Comparison of ENCODE assay signal across 33 cellular contexts in genomic region chr4:4930677-4931076, GRCh38.
"Had no signal": no experiment of that assay in that cellular context is flagged by ENCODE, and none has a peak within 500 bp of the region (broad histone marks: within the 10 kb centered on the region; RNA-seq: fewer than 3 reads in every experiment).

No MANE protein-coding gene starts in this region.

- H3K36me3 Mint-ChIP-seq: activated CD4-positive, alpha-beta memory T cell treated with anti-CD3 and anti-CD28 coated beads for 36 hours; activated CD8-positive, alpha-beta memory T cell treated with anti-CD3 and anti-CD28 coated beads, Interleukin-2, amount 10 ng/mL, durations not matched to agents 7 days and 5 days; activated naive CD4-positive, alpha-beta T cell treated with anti-CD3 and anti-CD28 coated beads, Interleukin-2, amount 50 U/mL, for 24 hours; activated naive CD8-positive, alpha-beta T cell treated with anti-CD3 and anti-CD28 coated beads for 36 hours had no signal

- DNase-seq: activated B cell treated with CpG ODN at 0.5 μM for 24 hours; activated CD4-positive, alpha-beta memory T cell treated with anti-CD3 and anti-CD28 coated beads for 36 hours; activated CD4-positive, alpha-beta T cell treated with anti-CD3 and anti-CD28 coated beads for 48 hours; activated CD8-positive, alpha-beta memory T cell treated with anti-CD3 and anti-CD28 coated beads, Interleukin-2, amount 10 ng/mL, durations not matched to agents 7 days and 5 days; activated CD8-positive, alpha-beta memory T cell treated with anti-CD3 and anti-CD28 coated beads, Interleukin-2, amount 50 U/mL, for 4 hours; activated CD8-positive, alpha-beta T cell treated with anti-CD3 and anti-CD28 coated beads, Interleukin-2, amount 10 ng/mL, durations not matched to agents 7 days and 5 days; activated effector memory CD4-positive, alpha-beta T cell treated with anti-CD3 and anti-CD28 coated beads, Interleukin-2, amount 50 U/mL, for 16 hours; activated naive CD4-positive, alpha-beta T cell treated with anti-CD3 and anti-CD28 coated beads for 36 hours; activated naive CD8-positive, alpha-beta T cell treated with anti-CD3 and anti-CD28 coated beads for 36 hours; activated naive CD8-positive, alpha-beta T cell treated with anti-CD3 and anti-CD28 coated beads, Interleukin-2, amount 50 U/mL, for 24 hours; activated T-cell treated with anti-CD3 and anti-CD28 coated beads, Interleukin-2, amount 50 U/mL, for 1 hour; activated T-cell treated with anti-CD3 and anti-CD28 coated beads, Interleukin-2, amount 50 U/mL, for 48 hours; adrenal gland; amygdala; aorta; body of pancreas; caudate nucleus; cortex of kidney; dermis blood vessel endothelial cell; effector CD8-positive, alpha-beta T cell; erythroblast; foreskin melanocyte; T-helper 1 cell; T-helper 17 cell; T1000; WERI-Rb-1 had no signal

- H3K9me3 ChIP-seq: adrenal gland, body of pancreas, esophagus muscularis mucosa, gastroesophageal sphincter had no signal

- H3K36me3 ChIP-seq: adrenal gland, esophagus muscularis mucosa, gastroesophageal sphincter, WERI-Rb-1 had no signal

- H3K27me3 Mint-ChIP-seq: activated B cell treated with CpG ODN at 0.5 μM for 24 hours; activated naive CD8-positive, alpha-beta T cell treated with anti-CD3 and anti-CD28 coated beads for 36 hours; activated naive CD8-positive, alpha-beta T cell treated with anti-CD3 and anti-CD28 coated beads, Interleukin-2, amount 50 U/mL, for 24 hours; T-helper 17 cell had no signal

- H3K27ac Mint-ChIP-seq: activated B cell treated with CpG ODN at 0.5 μM for 24 hours; activated CD4-positive, alpha-beta memory T cell treated with anti-CD3 and anti-CD28 coated beads for 36 hours; activated CD8-positive, alpha-beta memory T cell treated with anti-CD3 and anti-CD28 coated beads, Interleukin-2, amount 10 ng/mL, durations not matched to agents 7 days and 5 days; activated CD8-positive, alpha-beta T cell treated with anti-CD3 and anti-CD28 coated beads, Interleukin-2, amount 10 ng/mL, durations not matched to agents 7 days and 5 days; activated naive CD4-positive, alpha-beta T cell treated with anti-CD3 and anti-CD28 coated beads for 36 hours; activated naive CD4-positive, alpha-beta T cell treated with anti-CD3 and anti-CD28 coated beads, Interleukin-2, amount 50 U/mL, for 24 hours; activated naive CD8-positive, alpha-beta T cell treated with anti-CD3 and anti-CD28 coated beads for 36 hours; activated naive CD8-positive, alpha-beta T cell treated with anti-CD3 and anti-CD28 coated beads, Interleukin-2, amount 50 U/mL, for 24 hours; activated T-helper 1 cell treated with anti-CD3 and anti-CD28 coated beads, Interleukin-12 subunit alpha, Interleukin-12 subunit beta, Interleukin-2, Interleukin-4 antibody, amounts not matched to agents 30 ng/mL and 10 ng/mL and 1 ng/mL, durations not matched to agents 14 hours and 24 hours and 36 hours; activated T-helper 2 cell treated with anti-CD3 and anti-CD28 coated beads, Interferon-gamma antibody, Interleukin-2, Interleukin-4, amounts not matched to agents 10 μg/mL and 5 μg/mL and 100 μg/mL, durations not matched to agents 14 hours and 24 hours and 36 hours; T-helper 17 cell; T-helper 2 cell treated with Interferon-gamma antibody and Interleukin-4, amounts not matched to agents 5 μg/mL and 100 μg/mL, for 36 hours had no signal

- H3K4me1 ChIP-seq: adrenal gland, body of pancreas, esophagus muscularis mucosa, gastroesophageal sphincter had no signal

- H3K4me3 Mint-ChIP-seq: activated B cell treated with CpG ODN at 0.5 μM for 24 hours; activated CD4-positive, alpha-beta memory T cell treated with anti-CD3 and anti-CD28 coated beads for 36 hours; activated CD8-positive, alpha-beta memory T cell treated with anti-CD3 and anti-CD28 coated beads, Interleukin-2, amount 10 ng/mL, durations not matched to agents 7 days and 5 days; activated CD8-positive, alpha-beta T cell treated with anti-CD3 and anti-CD28 coated beads, Interleukin-2, amount 10 ng/mL, durations not matched to agents 7 days and 5 days; activated naive CD4-positive, alpha-beta T cell treated with anti-CD3 and anti-CD28 coated beads for 36 hours; activated naive CD4-positive, alpha-beta T cell treated with anti-CD3 and anti-CD28 coated beads, Interleukin-2, amount 50 U/mL, for 24 hours; activated naive CD8-positive, alpha-beta T cell treated with anti-CD3 and anti-CD28 coated beads for 36 hours; activated naive CD8-positive, alpha-beta T cell treated with anti-CD3 and anti-CD28 coated beads, Interleukin-2, amount 50 U/mL, for 24 hours; activated T-helper 1 cell treated with anti-CD3 and anti-CD28 coated beads, Interleukin-12 subunit alpha, Interleukin-12 subunit beta, Interleukin-2, Interleukin-4 antibody, amounts not matched to agents 30 ng/mL and 10 ng/mL and 1 ng/mL, durations not matched to agents 14 hours and 24 hours and 36 hours; T-helper 17 cell; T-helper 2 cell treated with Interferon-gamma antibody and Interleukin-4, amounts not matched to agents 5 μg/mL and 100 μg/mL, for 36 hours had no signal

- H3K9me3 Mint-ChIP-seq: activated naive CD4-positive, alpha-beta T cell treated with anti-CD3 and anti-CD28 coated beads for 36 hours; activated naive CD4-positive, alpha-beta T cell treated with anti-CD3 and anti-CD28 coated beads, Interleukin-2, amount 50 U/mL, for 24 hours; activated naive CD8-positive, alpha-beta T cell treated with anti-CD3 and anti-CD28 coated beads, Interleukin-2, amount 50 U/mL, for 24 hours; activated T-helper 1 cell treated with anti-CD3 and anti-CD28 coated beads, Interleukin-12 subunit alpha, Interleukin-12 subunit beta, Interleukin-2, Interleukin-4 antibody, amounts not matched to agents 30 ng/mL and 10 ng/mL and 1 ng/mL, durations not matched to agents 14 hours and 24 hours and 36 hours; activated T-helper 2 cell treated with anti-CD3 and anti-CD28 coated beads, Interferon-gamma antibody, Interleukin-2, Interleukin-4, amounts not matched to agents 10 μg/mL and 5 μg/mL and 100 μg/mL, durations not matched to agents 14 hours and 24 hours and 36 hours; T-helper 2 cell treated with Interferon-gamma antibody and Interleukin-4, amounts not matched to agents 5 μg/mL and 100 μg/mL, for 36 hours had no signal

- H3K4me3 ChIP-seq: adrenal gland, body of pancreas, esophagus muscularis mucosa, gastroesophageal sphincter had no signal

- H3K27me3 ChIP-seq: adrenal gland, body of pancreas, esophagus muscularis mucosa, gastroesophageal sphincter had no signal

- H3K4me1 Mint-ChIP-seq: activated CD8-positive, alpha-beta memory T cell treated with anti-CD3 and anti-CD28 coated beads, Interleukin-2, amount 10 ng/mL, durations not matched to agents 7 days and 5 days; activated naive CD4-positive, alpha-beta T cell treated with anti-CD3 and anti-CD28 coated beads, Interleukin-2, amount 50 U/mL, for 24 hours; activated naive CD8-positive, alpha-beta T cell treated with anti-CD3 and anti-CD28 coated beads for 36 hours; T-helper 17 cell had no signal

- H3K27ac ChIP-seq: adrenal gland, body of pancreas, esophagus muscularis mucosa, gastroesophageal sphincter, WERI-Rb-1 had no signal

- ATAC-seq: activated CD4-positive, CD25-positive, alpha-beta regulatory T cell treated with anti-CD3 and anti-CD28 coated beads, Interleukin-2, amount 50 U/mL, for 24 hours; activated CD8-positive, alpha-beta memory T cell treated with anti-CD3 and anti-CD28 coated beads, Interleukin-2, amount 10 ng/mL, durations not matched to agents 7 days and 5 days; activated CD8-positive, alpha-beta T cell treated with anti-CD3 and anti-CD28 coated beads, Interleukin-2, amount 10 ng/mL, durations not matched to agents 7 days and 5 days; activated naive CD8-positive, alpha-beta T cell treated with anti-CD3 and anti-CD28 coated beads, Interleukin-2, amount 50 U/mL, for 24 hours; body of pancreas; gastroesophageal sphincter; T-helper 17 cell had no signal
